Comparison of ENCODE assay signal across 8 cellular contexts in genomic region chr1:17588048-17588781, GRCh38. TPM values are rescaled to one million over a fixed set of nuclear protein-coding genes. Genes with fewer than 3 reads are reported as not detected.
DNase-seq lines count a peak whose midpoint lies in the region; TF ChIP-seq lines count a peak whose summit lies in the region.

No MANE protein-coding gene starts in this region.

- no peaks in the 10 kb centered on the region for H3K27me3 ChIP-seq in GM23248 (replicated peaks; ENCODE audit: insufficient read depth)
- no peaks in the 10 kb centered on the region for H3K27me3 ChIP-seq in rectal smooth muscle tissue (ENCODE audit: control insufficient read depth, insufficient read depth, low read length)

- no peak for TF ChIP-seq CTCF in glutamatergic neuron (IDR thresholded peaks at IDR 0.05; ENCODE audit: partially characterized antibody, unreplicated experiment)

- H3K27ac ChIP-seq in GM23248 (peak overlapping the region; percentile 98), rectal smooth muscle tissue (ENCODE audit: low read depth, low read length) (peak overlapping the region; percentile 71)

- peak overlapping the region; percentile 70 for H3K4me3 Mint-ChIP-seq in glutamatergic neuron (ENCODE audit: unreplicated experiment)

- H3K27me3 Mint-ChIP-seq in glutamatergic neuron (ENCODE audit: unreplicated experiment) = peaks cover 29% of the 10 kb centered on the region

- H3K9ac ChIP-seq in GM23248 (peak overlapping the region; percentile 82), rectal smooth muscle tissue (ENCODE audit: low read length) (peak overlapping the region; percentile 47)

- H3K4me3 ChIP-seq in GM23248 (peak overlapping the region; percentile 37), rectal smooth muscle tissue (ENCODE audit: low read length) (no peak overlapping the region)

- peaks cover 31% of the 10 kb centered on the region for H3F3A ChIP-seq in GM23248 (ENCODE audit: insufficient read depth)

- peaks cover 18% of the 10 kb centered on the region for H3K9me3 Mint-ChIP-seq in glutamatergic neuron (ENCODE audit: unreplicated experiment)

- 15 to 28% methylated on average over 7 to 13 of the region's 13 CpGs for WGBS in GM23248 (ENCODE audit: low coverage in 1 of 2, low lambda C conversion rate in 2 of 2, missing lambda C conversion rate in 2 of 2), 2 experiments

- H3K36me3 ChIP-seq in GM23248 (ENCODE audit: low read depth) = no peaks in the 10 kb centered on the region
- no peaks in the 10 kb centered on the region for H3K36me3 ChIP-seq in rectal smooth muscle tissue (ENCODE audit: control insufficient read depth, insufficient read depth, low read length)

- peaks cover 37% of the 10 kb centered on the region for H3K4me1 ChIP-seq in GM23248 (ENCODE audit: insufficient read depth)
- H3K4me1 ChIP-seq in rectal smooth muscle tissue (ENCODE audit: control insufficient read depth, insufficient read depth, low read length) = peaks cover 21% of the 10 kb centered on the region

- peak overlapping the region; percentile 51; the same call in 1 of the 2 replicates for H2AFZ ChIP-seq in GM23248

- no peaks in the 10 kb centered on the region for H3K9me3 ChIP-seq in GM23248 (ENCODE audit: low read depth)

- in situ Hi-C loops in GM23248 (cut with MboI) = no loop called here
- in situ Hi-C loops in SK-MEL-5 (cut with HindIII; ENCODE audit: low pct_unique_long_range_greater_than_20kb, low sequenced_read_pairs) = no loop called here

- H4K20me1 ChIP-seq in GM23248 (ENCODE audit: insufficient read depth) = no peaks in the 10 kb centered on the region

- H3K79me2 ChIP-seq in GM23248 (ENCODE audit: insufficient read depth) = peaks cover 32% of the 10 kb centered on the region

- H3K36me3 Mint-ChIP-seq in glutamatergic neuron (ENCODE audit: unreplicated experiment) = peaks cover 3% of the 10 kb centered on the region

- H3K4me1 Mint-ChIP-seq in glutamatergic neuron (ENCODE audit: low read depth, unreplicated experiment) = peaks cover 63% of the 10 kb centered on the region

- H3K4me2 ChIP-seq in GM23248 (ENCODE audit: unreplicated experiment) = peak overlapping the region; percentile 67

- peak overlapping the region; percentile 89 for H3K27ac Mint-ChIP-seq in glutamatergic neuron (ENCODE audit: unreplicated experiment)

- no peaks in the 10 kb centered on the region for H3K9me2 ChIP-seq in GM23248 (ENCODE audit: insufficient read depth)

- DNase-seq in GM23248 (peak; percentile 71), SK-MEL-5 (ENCODE audit: low read depth, low spot score) (peak; percentile 20), glutamatergic neuron (peak; percentile 87), NCI-H446 treated with DMSO at 0.1 percent for 48 hours (lab: John Stamatoyannopoulos, UW) (no peak), NCI-H1694 treated with DMSO at 0.1 percent for 48 hours (lab: John Stamatoyannopoulos, UW) (no peak)
- DNase-seq in effector CD4-positive, alpha-beta T cell = no peak
- no peak for DNase-seq in activated CD8-positive, alpha-beta memory T cell treated with anti-CD3 and anti-CD28 coated beads, Interleukin-2, amount 50 U/mL, for 4 hours

RNA-seq across cellular contexts. Expression of gene ARHGEF10L, which starts 48.7 kb away (rescaled TPM):
- 16.1 and 19.3 TPM in 2 replicates for total RNA-seq in GM23248 (2014; rRNA removed; shearing (Covaris generic))
- 6.0 TPM in 2 replicates for polyA plus RNA-seq in GM23248 (2016; fragmentation: Nextera tagmentation; extraction: Ambion mirVana)
- total RNA-seq in SK-MEL-5 (2014; rRNA removed; shearing (Covaris generic)) = 4.2 and 4.4 TPM in 2 replicates
- 6.8 and 9.3 TPM in 2 replicates for polyA plus RNA-seq in SK-MEL-5 (2015; cell fraction: cytosol; rRNA removed)
- 15.1 and 28.3 TPM in 2 replicates for polyA plus RNA-seq in SK-MEL-5 (2015; cell fraction: nucleus; rRNA removed)
- 89.8 TPM for total RNA-seq in glutamatergic neuron (ENCODE audit: unreplicated experiment)

Comparison
In these comparisons a context has a peak if more than half of its experiments do, and no peak if none do; other contexts are left out.
1. DNase-seq: peak in GM23248 (single experiment), SK-MEL-5 (single experiment) and glutamatergic neuron (single experiment); none in NCI-H446 treated with DMSO at 0.1 percent for 48 hours (single experiment), effector CD4-positive, alpha-beta T cell (single experiment), activated CD8-positive, alpha-beta memory T cell treated with anti-CD3 and anti-CD28 coated beads, Interleukin-2, amount 50 U/mL, for 4 hours (single experiment) and NCI-H1694 treated with DMSO at 0.1 percent for 48 hours (single experiment).